In genomic region chr3:71989165-71989564, GRCh38 we compare ENCODE assay signal across 18 cellular contexts.
DNase-seq lines count a peak whose midpoint lies in the region; ATAC-seq and TF ChIP-seq lines count a peak whose summit lies in the region.
"Had no signal": no experiment of that assay in that cellular context is flagged by ENCODE, and none has a peak within 500 bp of the region (broad histone marks: within the 10 kb centered on the region; RNA-seq: fewer than 3 reads in every experiment).

No MANE protein-coding gene starts in this region.

- intact Hi-C loops in IMR-90 (cut with micrococcal nuclease), result no loop called here
- intact Hi-C loops in sciatic nerve (cut with DNase I), result no loop called here

- H3K4ac ChIP-seq in IMR-90 (ENCODE audit: low read depth, low read length), result no peak overlapping the region

- H2BK5ac ChIP-seq in IMR-90 (ENCODE audit: low read depth, low read length, poor library complexity, severe bottlenecking), result no peak overlapping the region

- H3K23ac ChIP-seq in IMR-90 (ENCODE audit: low read depth, low read length), result no peak overlapping the region

- no peaks in the 10 kb centered on the region for H3K27me3 ChIP-seq in IMR-90 (ENCODE audit: control insufficient read depth, insufficient read depth, low read length)
- H3K27me3 ChIP-seq: heart left ventricle, upper lobe of right lung had no signal

- POLR2A ChIA-PET in IMR-90 (lab: Charles Lee; ENCODE audit: unreplicated experiment), result no interaction called here

- H4K20me1 ChIP-seq in IMR-90 (ENCODE audit: insufficient read depth, low read length), result no peaks in the 10 kb centered on the region

- no peaks in the 10 kb centered on the region for H3K4me1 ChIP-seq in IMR-90 (ENCODE audit: control insufficient read depth, insufficient read depth, low read length)

- H3K14ac ChIP-seq in IMR-90 (replicated peaks; ENCODE audit: low read depth, low read length), result no peak overlapping the region

- H4K91ac ChIP-seq in IMR-90 (ENCODE audit: insufficient read depth, low read depth, low read length), result no peak overlapping the region

- no TSS peak for BruUV-seq in IMR-90 (replicated peaks; lab: Mats Ljungman, UMichigan)

- no peak overlapping the region for H2AK9ac ChIP-seq in IMR-90 (replicated peaks; ENCODE audit: low read depth, low read length, poor library complexity)

- H4K5ac ChIP-seq in IMR-90 (ENCODE audit: low read depth, low read length), result no peak overlapping the region

- peaks cover 8% of the 10 kb centered on the region for H3K27me3 Mint-ChIP-seq in activated T-cell treated with anti-CD3 and anti-CD28 coated beads, Interleukin-2, amount 50 U/mL, for 24 hours

- no peak overlapping the region for H3K4me3 Mint-ChIP-seq in activated T-cell treated with anti-CD3 and anti-CD28 coated beads, Interleukin-2, amount 50 U/mL, for 24 hours
- H3K4me3 Mint-ChIP-seq: central memory CD8-positive, alpha-beta T cell; T-helper 1 cell treated with Interleukin-12 subunit alpha and Interleukin-12 subunit beta and Interleukin-4 antibody, amounts not matched to agents 30 μg/mL and 1 μg/mL, for 36 hours had no signal

- in situ Hi-C loops in Caki2 (cut with HindIII; ENCODE audit: low pct_unique_long_range_greater_than_20kb, low sequenced_read_pairs) (no loop called here), IMR-90 (cut with MboI; ENCODE audit: low sequenced_read_pairs) (no loop called here), astrocyte of the spinal cord (cut with HindIII; ENCODE audit: low sequenced_read_pairs) (no loop called here)

- H2AFZ ChIP-seq in IMR-90 (replicated peaks; ENCODE audit: low read length, poor library complexity), result no peak overlapping the region

- TF ChIP-seq CTCF in IMR-90 (conservative IDR thresholded peaks at IDR 0.05; ENCODE audit: low read depth, low read length) (no peak), astrocyte of the spinal cord (IDR thresholded peaks at IDR 0.05; ENCODE audit: low read depth, low read length) (no peak)

- CTCF ChIA-PET in IMR-90 (lab: Yijun Ruan, JAX), result interaction anchor here (0.5 to 0.6 kb wide), 2 partner anchors 18 to 348 kb away, joined by 3 read pairs; no protein-coding TSS in a partner anchor

- H3K56ac ChIP-seq in IMR-90 (ENCODE audit: extremely low read depth, insufficient read depth, low read length), result no peak overlapping the region

- no peak overlapping the region for H3K27ac ChIP-seq in IMR-90 (ENCODE audit: insufficient read depth, low read length)
- H3K27ac ChIP-seq: heart left ventricle, upper lobe of right lung had no signal

- H3K36me3 Mint-ChIP-seq in activated T-cell treated with anti-CD3 and anti-CD28 coated beads, Interleukin-2, amount 50 U/mL, for 24 hours (ENCODE audit: low read depth), result no peaks in the 10 kb centered on the region

- ATAC-seq in IMR-90 (ENCODE audit: low read depth), result no peak
- no peak for ATAC-seq in sciatic nerve
- ATAC-seq: heart left ventricle, upper lobe of right lung had no signal

- dilution Hi-C loops in IMR-90 (cut with HindIII; ENCODE audit: low sequenced_read_pairs, unreplicated experiment), result no loop called here

- H3K4me3 ChIP-seq in IMR-90 (ENCODE audit: insufficient read depth, low read depth, low read length), result no peak overlapping the region
- no peak overlapping the region for H3K4me3 ChIP-seq in astrocyte of the spinal cord (ENCODE audit: low read depth, low read length)
- H3K4me3 ChIP-seq: heart left ventricle, upper lobe of right lung had no signal

- H3K9me3 Mint-ChIP-seq in activated T-cell treated with anti-CD3 and anti-CD28 coated beads, Interleukin-2, amount 50 U/mL, for 24 hours, result peaks cover 10% of the 10 kb centered on the region
- H3K9me3 Mint-ChIP-seq: central memory CD8-positive, alpha-beta T cell had no signal

- no peaks in the 10 kb centered on the region for H3K9me3 ChIP-seq in IMR-90 (ENCODE audit: control insufficient read depth, insufficient read depth, low read length)
- H3K9me3 ChIP-seq: upper lobe of right lung had no signal

- H2BK120ac ChIP-seq in IMR-90 (ENCODE audit: low read depth, low read length), result no peak overlapping the region

- H3K9me1 ChIP-seq in IMR-90 (ENCODE audit: insufficient read depth, low read length), result no peaks in the 10 kb centered on the region

- no peak overlapping the region for H4K8ac ChIP-seq in IMR-90 (ENCODE audit: low read depth in 2 of 2, low read length in 2 of 2)

- no peak overlapping the region for H2BK15ac ChIP-seq in IMR-90 (ENCODE audit: low read depth, low read length)

- H3K9ac ChIP-seq in IMR-90 (ENCODE audit: low read depth, low read length), result no peak overlapping the region

- DNase-seq in Caki2 (ENCODE audit: low read depth) (peak; percentile 34), IMR-90 (peak; percentile 13), astrocyte of the spinal cord (ENCODE audit: low read depth, low spot score) (peak; percentile 42), myocyte (ENCODE audit: low read depth) (peak; percentile 40), NCI-H146 treated with DMSO at 0.1 percent for 48 hours (lab: John Stamatoyannopoulos, UW; ENCODE audit: unreplicated experiment) (no peak), sciatic nerve (ENCODE audit: low spot score) (no peak)
- no peak for DNase-seq in activated CD4-positive, alpha-beta T cell treated with anti-CD3 and anti-CD28 coated beads, Interleukin-2, amount 50 U/mL, for 48 hours
- no peak for DNase-seq in activated T-cell treated with anti-CD3 and anti-CD28 coated beads, Interleukin-2, amount 50 U/mL, for 24 hours
- DNase-seq: activated naive CD4-positive, alpha-beta T cell treated with anti-CD3 and anti-CD28 coated beads, Interleukin-2, amount 50 U/mL, for 16 hours; C1 segment of cervical spinal cord; heart left ventricle; NCI-H2029 treated with DMSO at 0.1 percent for 48 hours; nucleus accumbens; RPMI8226; stimulated activated CD4-positive, alpha-beta T cell treated with anti-CD3 and anti-CD28 coated beads, Interleukin-4, amount 100 ng/mL, for 4 hours; upper lobe of right lung had no signal

- 83% methylated on average over 1 of the region's 4 CpGs; no CpG with 5 or more reads in 1 of the 2 experiments for WGBS in IMR-90 (ENCODE audit: extremely low coverage in 2 of 2, insufficient read length in 1 of 2), 2 experiments

- TF ChIP-seq RAD21 in IMR-90 (IDR thresholded peaks at IDR 0.05; ENCODE audit: low read length), result no peak

- peaks cover 40% of the 10 kb centered on the region for H3K4me1 Mint-ChIP-seq in activated T-cell treated with anti-CD3 and anti-CD28 coated beads, Interleukin-2, amount 50 U/mL, for 24 hours (ENCODE audit: low read depth)

- no peak overlapping the region for H2BK20ac ChIP-seq in IMR-90 (ENCODE audit: low read depth, low read length)

- H3K79me1 ChIP-seq in IMR-90 (ENCODE audit: low read depth in 1 of 2, low read length in 2 of 2), result no peaks in the 10 kb centered on the region

- no peak for TF ChIP-seq POLR2A in IMR-90 (IDR thresholded peaks at IDR 0.05; ENCODE audit: low read depth, low read length)

- H3K36me3 ChIP-seq in IMR-90 (ENCODE audit: control insufficient read depth, insufficient read depth, low read length), result no peaks in the 10 kb centered on the region
- H3K36me3 ChIP-seq: heart left ventricle, upper lobe of right lung had no signal

- no peak overlapping the region for H3K18ac ChIP-seq in IMR-90 (ENCODE audit: low read depth, low read length)

- no peak overlapping the region for H3K4me2 ChIP-seq in IMR-90 (ENCODE audit: low read depth, low read length)

- no peak overlapping the region for H2AK5ac ChIP-seq in IMR-90 (ENCODE audit: low read depth, low read length)

- no peak overlapping the region for H3K27ac Mint-ChIP-seq in activated T-cell treated with anti-CD3 and anti-CD28 coated beads, Interleukin-2, amount 50 U/mL, for 24 hours
- H3K27ac Mint-ChIP-seq: T-helper 1 cell treated with Interleukin-12 subunit alpha and Interleukin-12 subunit beta and Interleukin-4 antibody, amounts not matched to agents 30 μg/mL and 1 μg/mL, for 36 hours had no signal

TF ChIP-seq in IMR-90, 13 proteins besides CTCF, POLR2A, EP300 and RAD21:
- no peak for TF ChIP-seq MXI1 (IDR thresholded peaks at IDR 0.05; ENCODE audit: borderline replicate concordance, low read depth, low read length)
- TF ChIP-seq SMC3 (IDR thresholded peaks at IDR 0.05; ENCODE audit: low read depth, low read length), result no peak
- TF ChIP-seq RFX5 (IDR thresholded peaks at IDR 0.05; ENCODE audit: low read depth, low read length), result no peak
- no peak for TF ChIP-seq CHD1 (IDR thresholded peaks at IDR 0.05; ENCODE audit: low read depth, low read length)
- TF ChIP-seq RCOR1 (IDR thresholded peaks at IDR 0.05; ENCODE audit: insufficient replicate concordance, low read length), result no peak
- TF ChIP-seq BHLHE40 (IDR thresholded peaks at IDR 0.05; ENCODE audit: low read depth, low read length), result no peak
- TF ChIP-seq, protein P1, sequence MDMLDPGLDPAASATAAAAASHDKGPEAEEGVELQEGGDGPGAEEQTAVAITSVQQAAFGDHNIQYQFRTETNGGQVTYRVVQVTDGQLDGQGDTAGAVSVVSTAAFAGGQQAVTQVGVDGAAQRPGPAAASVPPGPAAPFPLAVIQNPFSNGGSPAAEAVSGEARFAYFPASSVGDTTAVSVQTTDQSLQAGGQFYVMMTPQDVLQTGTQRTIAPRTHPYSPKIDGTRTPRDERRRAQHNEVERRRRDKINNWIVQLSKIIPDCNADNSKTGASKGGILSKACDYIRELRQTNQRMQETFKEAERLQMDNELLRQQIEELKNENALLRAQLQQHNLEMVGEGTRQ (IDR thresholded peaks at IDR 0.05; ENCODE audit: low read depth, low read length), result no peak
- no peak for TF ChIP-seq MAZ (IDR thresholded peaks at IDR 0.05; ENCODE audit: borderline replicate concordance, low read depth, low read length)
- TF ChIP-seq CEBPB (IDR thresholded peaks at IDR 0.05; ENCODE audit: low read depth, low read length), result no peak
- no peak for TF ChIP-seq ELK1 (IDR thresholded peaks at IDR 0.05; ENCODE audit: borderline replicate concordance, low read depth, low read length)
- TF ChIP-seq FOS (IDR thresholded peaks at IDR 0.05; ENCODE audit: low read depth, low read length), result no peak
- TF ChIP-seq MAFK (IDR thresholded peaks at IDR 0.05; ENCODE audit: low read depth, low read length), result no peak
- no peak for TF ChIP-seq NFE2L2 (IDR thresholded peaks at IDR 0.05; ENCODE audit: low read depth, low read length)

Comparison
In these comparisons a context has a peak if more than half of its experiments do, and no peak if none do; other contexts are left out.
1. DNase-seq: peak in Caki2 (single experiment), IMR-90 (single experiment), astrocyte of the spinal cord (single experiment) and myocyte (single experiment); none in activated CD4-positive, alpha-beta T cell treated with anti-CD3 and anti-CD28 coated beads, Interleukin-2, amount 50 U/mL, for 48 hours (0 of 2), NCI-H146 treated with DMSO at 0.1 percent for 48 hours (single experiment), sciatic nerve (single experiment) and activated T-cell treated with anti-CD3 and anti-CD28 coated beads, Interleukin-2, amount 50 U/mL, for 24 hours (single experiment).